29 cellular contexts compared by ENCODE assay signal in genomic region chrX:15694968-15695451, GRCh38. TPM values are rescaled to one million over a fixed set of nuclear protein-coding genes. Genes with fewer than 3 reads are reported as not detected.
A peak's percentile ranks its signal among the peaks of the same experiment; 100 is the strongest.
DNase-seq lines count a peak whose midpoint lies in the region; ATAC-seq and TF ChIP-seq lines count a peak whose summit lies in the region.
"Had no signal": no experiment of that assay in that cellular context is flagged by ENCODE, and none has a peak within 500 bp of the region (broad histone marks: within the 10 kb centered on the region; RNA-seq: fewer than 3 reads in every experiment).

No MANE protein-coding gene starts in this region.

- H3K4me3 ChIP-seq in CD8-positive, alpha-beta memory T cell (ENCODE audit: low read length): no peak overlapping the region
- H3K4me3 ChIP-seq in heart left ventricle: no peak overlapping the region
- H3K4me3 ChIP-seq in trophoblast cell (ENCODE audit: low read depth, low read length): no peak overlapping the region
- H3K4me3 ChIP-seq in CD4-positive, alpha-beta memory T cell (ENCODE audit: low read length in 2 of 2): no peak overlapping the region
- H3K4me3 ChIP-seq: adrenal gland, gastroesophageal sphincter, neural progenitor cell, PC-9, transverse colon had no signal

- H3K36me3 Mint-ChIP-seq in CD8-positive, alpha-beta memory T cell: peaks cover 8 to 44% (median 24%) of the 10 kb centered on the region in 3 donors
- H3K36me3 Mint-ChIP-seq in activated CD8-positive, alpha-beta T cell treated with anti-CD3 and anti-CD28 coated beads, Interleukin-2, amount 10 ng/mL, durations not matched to agents 7 days and 5 days (ENCODE audit: low read depth): peaks cover 27% of the 10 kb centered on the region
- H3K36me3 Mint-ChIP-seq in CD4-positive, alpha-beta memory T cell: peaks cover 38 to 54% of the 10 kb centered on the region in 2 donors

- no peaks in the 10 kb centered on the region for H3K79me2 ChIP-seq in trophoblast cell (ENCODE audit: control insufficient read depth, insufficient read depth, low read length, poor library complexity)

- H2BK12ac ChIP-seq in trophoblast cell (ENCODE audit: low read length): no peak overlapping the region

- H3K4me1 Mint-ChIP-seq in CD8-positive, alpha-beta memory T cell: peaks cover 9 to 15% (median 14%) of the 10 kb centered on the region in 3 donors
- H3K4me1 Mint-ChIP-seq in activated CD8-positive, alpha-beta T cell treated with anti-CD3 and anti-CD28 coated beads, Interleukin-2, amount 10 ng/mL, durations not matched to agents 7 days and 5 days (ENCODE audit: low read depth): peaks cover 8% of the 10 kb centered on the region
- H3K4me1 Mint-ChIP-seq in CD4-positive, alpha-beta memory T cell: peaks cover 4 to 16% (median 9%) of the 10 kb centered on the region in 4 donors
- H3K4me1 Mint-ChIP-seq: neural progenitor cell had no signal

- no peaks in the 10 kb centered on the region for H3K36me3 ChIP-seq in CD8-positive, alpha-beta memory T cell (ENCODE audit: insufficient read depth, low read length)
- H3K36me3 ChIP-seq in heart left ventricle (peaks cover 0 to 69% (median 22%) of the 10 kb centered on the region in 9 donors), trophoblast cell (ENCODE audit: control insufficient read depth in 1 of 2, insufficient read depth in 2 of 2, low read length in 2 of 2) (peaks cover 7 to 9% of the 10 kb centered on the region in 2 experiments)
- no peaks in the 10 kb centered on the region for H3K36me3 ChIP-seq in CD4-positive, alpha-beta memory T cell (ENCODE audit: insufficient read depth, low read length)
- H3K36me3 ChIP-seq: neural progenitor cell, transverse colon had no signal

- no peak overlapping the region for H3K18ac ChIP-seq in trophoblast cell (ENCODE audit: low read length)

- TF ChIP-seq CTCF in heart left ventricle (IDR thresholded peaks at IDR 0.05): no peak

- H4K12ac ChIP-seq in trophoblast cell (ENCODE audit: low read depth, low read length): no peak overlapping the region

- no peaks in the 10 kb centered on the region for H3K27me3 Mint-ChIP-seq in CD8-positive, alpha-beta memory T cell
- no peaks in the 10 kb centered on the region for H3K27me3 Mint-ChIP-seq in activated CD8-positive, alpha-beta T cell treated with anti-CD3 and anti-CD28 coated beads, Interleukin-2, amount 10 ng/mL, durations not matched to agents 7 days and 5 days (ENCODE audit: low read depth)
- no peaks in the 10 kb centered on the region for H3K27me3 Mint-ChIP-seq in CD4-positive, alpha-beta memory T cell
- H3K27me3 Mint-ChIP-seq: activated T-cell treated with anti-CD3 and anti-CD28 coated beads, Interleukin-2, amount 50 U/mL, for 24 hours had no signal

- H2BK5ac ChIP-seq in trophoblast cell (ENCODE audit: low read depth, low read length, poor library complexity): no peak overlapping the region

- DNase-seq in CD8-positive, alpha-beta memory T cell: no peak
- no peak for DNase-seq in activated CD8-positive, alpha-beta T cell treated with anti-CD3 and anti-CD28 coated beads, Interleukin-2, amount 10 ng/mL, durations not matched to agents 7 days and 5 days
- DNase-seq in heart left ventricle (peak in 3 of 5 donors; percentile 20 to 58 (median 56)), trophoblast cell (no peak), HK-2 (ENCODE audit: unreplicated experiment) (no peak), NCI-H1092 treated with DMSO at 0.1 percent for 48 hours (lab: John Stamatoyannopoulos, UW) (no peak)
- no peak for DNase-seq in CD4-positive, alpha-beta memory T cell
- DNase-seq: activated T-cell treated with anti-CD3 and anti-CD28 coated beads, Interleukin-2, amount 50 U/mL, for 24 hours; Caco-2; GDM1; NCI-H1436; NCI-H2081; NCI-H226; NCI-H69; PC-9; stimulated activated CD4-positive, alpha-beta T cell treated with anti-CD3 and anti-CD28 coated beads, Interleukin-12 subunit alpha, Interleukin-12 subunit beta, amount 100 ng/mL, for 4 hours; stimulated activated CD4-positive, alpha-beta T cell treated with anti-CD3 and anti-CD28 coated beads, Interleukin-2, amount 100 ng/mL, for 48 hours; transverse colon had no signal

- no peaks in the 10 kb centered on the region for H3K79me1 ChIP-seq in trophoblast cell (ENCODE audit: low read length)

- no peak for TF ChIP-seq POLR2A in heart left ventricle (IDR thresholded peaks at IDR 0.05)

- no peak overlapping the region for H4K8ac ChIP-seq in trophoblast cell (ENCODE audit: low read depth, low read length)

- intact Hi-C loops in heart left ventricle (cut with DNase I): loop anchor here in 2 of 10 donors (10.0 kb wide), 2 partner anchors 100 to 750 kb away; partner anchors contain the start of gene ZRSR2 (in 1 of the 2)
- intact Hi-C loops in CD4-positive, alpha-beta memory T cell (cut with micrococcal nuclease): no loop called here

- CTCF ChIA-PET in CD8-positive, alpha-beta memory T cell (lab: Charles Lee): no interaction called here
- CTCF ChIA-PET in activated CD8-positive, alpha-beta T cell treated with anti-CD3 and anti-CD28 coated beads, Interleukin-2, amount 10 ng/mL, durations not matched to agents 7 days and 5 days (lab: Charles Lee): interaction anchor here (1.5 kb wide), 1 partner anchor 43 kb away, joined by 4 read pairs; no protein-coding TSS in a partner anchor
- CTCF ChIA-PET in CD4-positive, alpha-beta memory T cell (lab: Charles Lee; ENCODE audit: partially characterized antibody): interaction anchor here (0.8 to 2.0 kb wide), 2 partner anchors 10 to 44 kb away, joined by 3 to 7 read pairs; no protein-coding TSS in a partner anchor

- no peaks in the 10 kb centered on the region for H3K9me3 ChIP-seq in CD8-positive, alpha-beta memory T cell (ENCODE audit: low read length)
- H3K9me3 ChIP-seq in heart left ventricle: no peaks in the 10 kb centered on the region
- H3K9me3 ChIP-seq in trophoblast cell (ENCODE audit: insufficient read depth, low read depth, low read length): no peaks in the 10 kb centered on the region
- no peaks in the 10 kb centered on the region for H3K9me3 ChIP-seq in CD4-positive, alpha-beta memory T cell (ENCODE audit: control insufficient read depth in 1 of 2, low read length in 2 of 2)
- H3K9me3 ChIP-seq: adrenal gland, Caco-2, gastroesophageal sphincter, transverse colon had no signal

- H3K9me3 Mint-ChIP-seq in CD8-positive, alpha-beta memory T cell: no peaks in the 10 kb centered on the region
- H3K9me3 Mint-ChIP-seq in activated CD8-positive, alpha-beta T cell treated with anti-CD3 and anti-CD28 coated beads, Interleukin-2, amount 10 ng/mL, durations not matched to agents 7 days and 5 days (ENCODE audit: insufficient read depth): no peaks in the 10 kb centered on the region
- H3K9me3 Mint-ChIP-seq in CD4-positive, alpha-beta memory T cell: no peaks in the 10 kb centered on the region
- H3K9me3 Mint-ChIP-seq: activated T-cell treated with anti-CD3 and anti-CD28 coated beads, Interleukin-2, amount 50 U/mL, for 24 hours; neural progenitor cell; T-helper 2 cell treated with Interferon-gamma antibody and Interleukin-4, amounts not matched to agents 5 μg/mL and 100 μg/mL, for 36 hours had no signal

- no peak overlapping the region for H2AK5ac ChIP-seq in trophoblast cell (ENCODE audit: low read length)

- no peak overlapping the region for H3K14ac ChIP-seq in trophoblast cell (ENCODE audit: low read length)

- no peak overlapping the region for H2AFZ ChIP-seq in trophoblast cell (ENCODE audit: insufficient read depth, low read length, poor library complexity)
- H2AFZ ChIP-seq: neural progenitor cell, PC-9 had no signal

- H3K27ac Mint-ChIP-seq in CD8-positive, alpha-beta memory T cell: peak overlapping the region in 6 of 8 donors; percentile 7 to 84 (median 36)
- H3K27ac Mint-ChIP-seq in activated CD8-positive, alpha-beta T cell treated with anti-CD3 and anti-CD28 coated beads, Interleukin-2, amount 10 ng/mL, durations not matched to agents 7 days and 5 days: peak overlapping the region; percentile 56
- H3K27ac Mint-ChIP-seq in CD4-positive, alpha-beta memory T cell: peak overlapping the region in 3 of 7 donors; percentile 17 to 64 (median 29)
- H3K27ac Mint-ChIP-seq: activated T-cell treated with anti-CD3 and anti-CD28 coated beads, Interleukin-2, amount 50 U/mL, for 24 hours; neural progenitor cell had no signal

- POLR2A ChIA-PET in CD8-positive, alpha-beta memory T cell (lab: Charles Lee): no interaction called here
- POLR2A ChIA-PET in activated CD8-positive, alpha-beta T cell treated with anti-CD3 and anti-CD28 coated beads, Interleukin-2, amount 10 ng/mL, durations not matched to agents 7 days and 5 days (lab: Charles Lee): no interaction called here
- POLR2A ChIA-PET in CD4-positive, alpha-beta memory T cell (lab: Charles Lee; ENCODE audit: partially characterized antibody): interaction anchor here (1.0 kb wide), 1 partner anchor 56 kb away, joined by 3 read pairs; no protein-coding TSS in a partner anchor

- WGBS in heart left ventricle, 4 donors: 48 to 72% (median 66%) methylated on average over 5 to 6 of the region's 6 CpGs
- WGBS in trophoblast cell (ENCODE audit: extremely low coverage, insufficient coverage, insufficient read length): no CpG with 5 or more reads among the region's 6 CpGs

- no peak overlapping the region for H3K4me2 ChIP-seq in trophoblast cell (ENCODE audit: low read length)
- H3K4me2 ChIP-seq: neural progenitor cell, PC-9 had no signal

- H3K27me3 ChIP-seq in CD8-positive, alpha-beta memory T cell (ENCODE audit: insufficient read depth, low read length, poor library complexity, severe bottlenecking): no peaks in the 10 kb centered on the region
- H3K27me3 ChIP-seq in heart left ventricle (no peaks in the 10 kb centered on the region), trophoblast cell (ENCODE audit: insufficient read depth, low read length) (no peaks in the 10 kb centered on the region)
- no peaks in the 10 kb centered on the region for H3K27me3 ChIP-seq in CD4-positive, alpha-beta memory T cell (ENCODE audit: insufficient read depth, low read length)
- H3K27me3 ChIP-seq: adrenal gland, gastroesophageal sphincter, neural progenitor cell, transverse colon had no signal

- no peaks in the 10 kb centered on the region for H3K4me1 ChIP-seq in CD8-positive, alpha-beta memory T cell (ENCODE audit: insufficient read depth, low read length)
- peaks cover 0 to 9% (median 0%) of the 10 kb centered on the region in 12 donors for H3K4me1 ChIP-seq in heart left ventricle
- H3K4me1 ChIP-seq in trophoblast cell (ENCODE audit: control insufficient read depth in 1 of 2, insufficient read depth in 2 of 2, low read length in 2 of 2): no peaks in the 10 kb centered on the region
- H3K4me1 ChIP-seq in CD4-positive, alpha-beta memory T cell (ENCODE audit: insufficient read depth, low read length): no peaks in the 10 kb centered on the region
- H3K4me1 ChIP-seq: adrenal gland, Caco-2, gastroesophageal sphincter, neural progenitor cell, transverse colon had no signal

- H3K27ac ChIP-seq in CD8-positive, alpha-beta memory T cell (ENCODE audit: low read depth, low read length): no peak overlapping the region
- H3K27ac ChIP-seq in heart left ventricle: peak overlapping the region in 11 of 12 donors; percentile 31 to 86 (median 71)
- peak overlapping the region; percentile 9 for H3K27ac ChIP-seq in trophoblast cell (ENCODE audit: low read depth, low read length)
- no peak overlapping the region for H3K27ac ChIP-seq in CD4-positive, alpha-beta memory T cell (ENCODE audit: low read depth, low read length)
- H3K27ac ChIP-seq: gastroesophageal sphincter, neural progenitor cell, PC-9, transverse colon had no signal

- no peak overlapping the region for H3K23ac ChIP-seq in trophoblast cell (ENCODE audit: low read length)

- peak; percentile 44 for ATAC-seq in activated CD8-positive, alpha-beta T cell treated with anti-CD3 and anti-CD28 coated beads, Interleukin-2, amount 10 ng/mL, durations not matched to agents 7 days and 5 days
- ATAC-seq in heart left ventricle (peak; percentile 92 to 95 (median 94)), HG03571 (IDR thresholded peaks at IDR 0.05; ENCODE audit: unreplicated experiment) (no peak)
- ATAC-seq: gastroesophageal sphincter, HCT116, HepG2, left lobe of liver, sciatic nerve had no signal

- no peak overlapping the region for H3K4me3 Mint-ChIP-seq in CD8-positive, alpha-beta memory T cell
- no peak overlapping the region for H3K4me3 Mint-ChIP-seq in activated CD8-positive, alpha-beta T cell treated with anti-CD3 and anti-CD28 coated beads, Interleukin-2, amount 10 ng/mL, durations not matched to agents 7 days and 5 days
- peak overlapping the region in 1 of 8 donors; percentile 14 for H3K4me3 Mint-ChIP-seq in CD4-positive, alpha-beta memory T cell
- H3K4me3 Mint-ChIP-seq: activated T-cell treated with anti-CD3 and anti-CD28 coated beads, Interleukin-2, amount 50 U/mL, for 24 hours; neural progenitor cell; T-helper 2 cell treated with Interferon-gamma antibody and Interleukin-4, amounts not matched to agents 5 μg/mL and 100 μg/mL, for 36 hours had no signal

- H2BK120ac ChIP-seq in trophoblast cell (ENCODE audit: insufficient read depth, low read length, poor library complexity): no peak overlapping the region

- no peak overlapping the region for H3K9ac ChIP-seq in trophoblast cell (ENCODE audit: low read length)
- H3K9ac ChIP-seq: neural progenitor cell had no signal

- H3K4ac ChIP-seq in trophoblast cell (ENCODE audit: low read depth, low read length): no peak overlapping the region

- no peak overlapping the region for H4K91ac ChIP-seq in trophoblast cell (ENCODE audit: low read depth, low read length)

RNA-seq across cellular contexts. Expression of gene CLTRN, which starts 30.4 kb away (rescaled TPM):
- total RNA-seq in CD8-positive, alpha-beta memory T cell: under 1 TPM; 0.42 to 0.61 TPM
- polyA plus RNA-seq in CD8-positive, alpha-beta memory T cell: 0.17 TPM
- total RNA-seq in activated CD8-positive, alpha-beta T cell treated with anti-CD3 and anti-CD28 coated beads, Interleukin-2, amount 10 ng/mL, durations not matched to agents 7 days and 5 days: not detected
- 1 to 10 TPM in 5 of 9 donors, under 1 TPM in 4; 0.25 to 1.8 (median 1.1) TPM for total RNA-seq in heart left ventricle
- 1 to 10 TPM in 1 of 2 donors, under 1 TPM in 1; 0.11 to 1.4 TPM for polyA plus RNA-seq in heart left ventricle
- 1.6 TPM in 2 replicates for polyA plus RNA-seq in trophoblast cell (2013)
- total RNA-seq in CD4-positive, alpha-beta memory T cell: under 1 TPM in 1 of 2 experiments, not detected in 1; 0.33 TPM
- under 1 TPM in 1 of 2 donors, not detected in 1; 0.97 TPM for polyA plus RNA-seq in CD4-positive, alpha-beta memory T cell
- total RNA-seq: mesenteric fat pad, myocyte had no signal

RNA-seq across cellular contexts. Expression of gene CA5B, which starts 43.1 kb away (rescaled TPM):
- total RNA-seq in CD8-positive, alpha-beta memory T cell: 1 to 10 TPM; 8.8 to 9.0 TPM
- polyA plus RNA-seq in CD8-positive, alpha-beta memory T cell: 94.6 TPM
- total RNA-seq in activated CD8-positive, alpha-beta T cell treated with anti-CD3 and anti-CD28 coated beads, Interleukin-2, amount 10 ng/mL, durations not matched to agents 7 days and 5 days: 10 to 100 TPM; 16.2 to 16.6 TPM
- total RNA-seq in heart left ventricle: 1 to 10 TPM; 1.5 to 9.9 (median 5.6) TPM
- 1 to 10 TPM in 1 of 2 donors, under 1 TPM in 1; 0.50 to 1.1 TPM for polyA plus RNA-seq in heart left ventricle
- 11.6 and 12.3 TPM in 2 replicates for polyA plus RNA-seq in trophoblast cell (2013)
- total RNA-seq in CD4-positive, alpha-beta memory T cell: 10 to 100 TPM; 45.7 to 54.5 TPM
- polyA plus RNA-seq in CD4-positive, alpha-beta memory T cell: 100 to 1,000 TPM in 1 of 2 donors, 10 to 100 TPM in 1; 89.2 to 164 TPM

Comparison
In these comparisons a context has a peak if more than half of its experiments do, and no peak if none do; other contexts are left out.
1. DNase-seq: peak in heart left ventricle (3 of 5); none in CD8-positive, alpha-beta memory T cell (0 of 5), activated CD8-positive, alpha-beta T cell treated with anti-CD3 and anti-CD28 coated beads, Interleukin-2, amount 10 ng/mL, durations not matched to agents 7 days and 5 days (single experiment), trophoblast cell (0 of 2), CD4-positive, alpha-beta memory T cell (0 of 5), HK-2 (single experiment) and NCI-H1092 treated with DMSO at 0.1 percent for 48 hours (single experiment).
2. H3K27ac ChIP-seq: peak in heart left ventricle (11 of 12) and trophoblast cell (single experiment); none in CD8-positive, alpha-beta memory T cell (single experiment) and CD4-positive, alpha-beta memory T cell (single experiment).